Comparison of ENCODE assay signal across 1 cellular context in genomic region chr1:154033697-154034096, GRCh38.
TF ChIP-seq lines count a peak whose summit lies in the region.
"Not testable (repeated sequence)": the region's sequence is repeated elsewhere in the genome, so short reads cannot be mapped to it uniquely, and the experiment has no call there.

No MANE protein-coding gene starts in this region.

- POLR2A ChIA-PET in HEK293 (lab: Yijun Ruan, JAX), result not testable (repeated sequence)

- TF ChIP-seq CTCF in HEK293 (tag by site-specific recombination; IDR thresholded peaks at IDR 0.05), result not testable (repeated sequence)

- H3K9me3 ChIP-seq in HEK293 (ENCODE audit: control insufficient read depth, insufficient read depth, low read depth, low read length), result not testable (repeated sequence)

- H3K36me3 ChIP-seq in HEK293 (ENCODE audit: control insufficient read depth in 2 of 2, insufficient read depth in 1 of 2, low read length in 2 of 2), result not testable (repeated sequence)

- H3K4me3 ChIP-seq in HEK293 (ENCODE audit: low read depth, low read length), result not testable (repeated sequence)

- CTCF ChIA-PET in HEK293 (lab: Yijun Ruan, JAX), result interaction anchor here (0.6 kb wide), 1 partner anchor 47 kb away, joined by 3 read pairs; no protein-coding TSS in a partner anchor

- not testable (repeated sequence) for H3K27ac ChIP-seq in HEK293 (ENCODE audit: extremely low read depth, low read depth, low read length)

- not testable (repeated sequence) for H3K4me1 ChIP-seq in HEK293 (ENCODE audit: control insufficient read depth, insufficient read depth, low read length)

TF ChIP-seq in HEK293, 187 proteins besides CTCF, POLR2A, EP300 and RAD21:
- TF ChIP-seq ZNF248 (tag by site-specific recombination; IDR thresholded peaks at IDR 0.05), result peak; percentile 97
